Comparison of ENCODE assay signal across 24 cellular contexts in genomic region chr16:70552675-70553074, GRCh38. TPM values are rescaled to one million over a fixed set of nuclear protein-coding genes. Genes with fewer than 3 reads are reported as not detected.
A peak's percentile ranks its signal among the peaks of the same experiment; 100 is the strongest.
DNase-seq lines count a peak whose midpoint lies in the region; ATAC-seq and TF ChIP-seq lines count a peak whose summit lies in the region.
"Had no signal": no experiment of that assay in that cellular context is flagged by ENCODE, and none has a peak within 500 bp of the region (broad histone marks: within the 10 kb centered on the region; RNA-seq: fewer than 3 reads in every experiment).

No MANE protein-coding gene starts in this region.

- H3K79me2 ChIP-seq in PC-9 (ENCODE audit: low read depth) (peaks cover 79% of the 10 kb centered on the region), fibroblast of lung (ENCODE audit: control insufficient read depth, insufficient read depth, low read length) (peaks cover 39% of the 10 kb centered on the region), smooth muscle cell (ENCODE audit: low read depth) (peaks cover 55% of the 10 kb centered on the region)

- TF ChIP-seq CTCF in PC-9 (conservative IDR thresholded peaks at IDR 0.05) (no peak), fibroblast of lung (conservative IDR thresholded peaks at IDR 0.05 in 1 of 2, IDR thresholded peaks at IDR 0.05 in 1 of 2; ENCODE audit: low read depth in 1 of 2, low read length in 2 of 2) (no peak), smooth muscle cell (IDR thresholded peaks at IDR 0.05; ENCODE audit: borderline replicate concordance, insufficient read depth, poor library complexity, severe bottlenecking) (no peak)

- peaks cover 86% of the 10 kb centered on the region for H3K36me3 ChIP-seq in PC-9 (ENCODE audit: low read depth)
- H3K36me3 ChIP-seq in fibroblast of lung (ENCODE audit: control insufficient read depth, insufficient read depth, low read length): peaks cover 31% of the 10 kb centered on the region
- H3K36me3 ChIP-seq in smooth muscle cell (ENCODE audit: low read depth): peaks cover 28% of the 10 kb centered on the region

- H3K4me1 ChIP-seq in PC-9 (replicated peaks; ENCODE audit: insufficient read depth): peaks cover 59% of the 10 kb centered on the region
- peaks cover 14% of the 10 kb centered on the region for H3K4me1 ChIP-seq in fibroblast of lung (ENCODE audit: control insufficient read depth, extremely low read depth, insufficient read depth, low read length)
- peaks cover 7% of the 10 kb centered on the region for H3K4me1 ChIP-seq in smooth muscle cell (ENCODE audit: low read depth)
- H3K4me1 ChIP-seq: BLaER1 had no signal

- BruUV-seq in PC-9 (replicated peaks; lab: Mats Ljungman, UMichigan): no TSS peak

- no peak for DNase-seq in activated T-cell treated with anti-CD3 and anti-CD28 coated beads, Interleukin-2, amount 50 U/mL, for 24 hours
- DNase-seq in activated T-cell treated with anti-CD3 and anti-CD28 coated beads, Interleukin-2, amount 50 U/mL, for 1 hour: no peak
- DNase-seq in PC-9 (no peak), fibroblast of lung (ENCODE audit: low read depth in 2 of 2) (peak in 1 of 2 donors; percentile 38), smooth muscle cell (lab: John Stamatoyannopoulos, UW; ENCODE audit: unreplicated experiment) (no peak)
- DNase-seq: CD4-positive, alpha-beta T cell; GOT3; KBM-7; MG63; NCI-H1048; NCI-H1417 treated with DMSO at 0.1 percent for 48 hours; NCI-H1694 treated with DMSO at 0.1 percent for 48 hours; NCI-H2081; NCI-H2227 treated with DMSO at 0.1 percent for 48 hours; NCI-H526 treated with DMSO at 0.1 percent for 48 hours; Right ventricle myocardium superior; RPMI8226 had no signal

- ATAC-seq in GM18498 (IDR thresholded peaks at IDR 0.05; ENCODE audit: unreplicated experiment) (no peak), HG03571 (IDR thresholded peaks at IDR 0.05; ENCODE audit: unreplicated experiment) (no peak), GM18511 (IDR thresholded peaks at IDR 0.05; ENCODE audit: unreplicated experiment) (no peak)

- H3K9me2 ChIP-seq in PC-9 (ENCODE audit: insufficient read depth): no peaks in the 10 kb centered on the region

- H3K4me1 Mint-ChIP-seq in activated T-cell treated with anti-CD3 and anti-CD28 coated beads, Interleukin-2, amount 50 U/mL, for 24 hours (ENCODE audit: low read depth): peaks cover 33% of the 10 kb centered on the region

- peaks cover 51% of the 10 kb centered on the region for H4K20me1 ChIP-seq in PC-9 (ENCODE audit: insufficient read depth)
- no peaks in the 10 kb centered on the region for H4K20me1 ChIP-seq in fibroblast of lung (ENCODE audit: control insufficient read depth, extremely low read depth, insufficient read depth, low read length)
- H4K20me1 ChIP-seq in smooth muscle cell (ENCODE audit: low read depth): peaks cover 97% of the 10 kb centered on the region

- CTCF ChIA-PET in PC-9 (lab: Charles Lee): no interaction called here

- WGBS in smooth muscle cell (ENCODE audit: low lambda C conversion rate): 93% methylated on average over 8 of the region's 8 CpGs

- no peak overlapping the region for H3K4me3 Mint-ChIP-seq in activated T-cell treated with anti-CD3 and anti-CD28 coated beads, Interleukin-2, amount 50 U/mL, for 24 hours
- H3K4me3 Mint-ChIP-seq: CD4-positive, alpha-beta T cell had no signal

- H3K4me2 ChIP-seq in PC-9 (no peak overlapping the region), fibroblast of lung (ENCODE audit: extremely low read depth, insufficient read depth, low read length) (no peak overlapping the region), smooth muscle cell (peak overlapping the region; percentile 75)
- H3K4me2 ChIP-seq: BLaER1 had no signal

- H3K36me3 Mint-ChIP-seq in activated T-cell treated with anti-CD3 and anti-CD28 coated beads, Interleukin-2, amount 50 U/mL, for 24 hours (ENCODE audit: low read depth): peaks cover 95% of the 10 kb centered on the region

- H3K9ac ChIP-seq in fibroblast of lung (ENCODE audit: insufficient read depth, low read length) (no peak overlapping the region), smooth muscle cell (ENCODE audit: low read depth) (no peak overlapping the region)
- H3K9ac ChIP-seq: BLaER1 had no signal

- H3K27ac ChIP-seq in PC-9: peak overlapping the region; percentile 93
- H3K27ac ChIP-seq in fibroblast of lung (ENCODE audit: insufficient read depth, low read length): peak overlapping the region; percentile 56
- peak overlapping the region; percentile 97 for H3K27ac ChIP-seq in smooth muscle cell (ENCODE audit: low read depth)
- H3K27ac ChIP-seq: 22Rv1, BLaER1, HL-60 had no signal

- H3K27me3 Mint-ChIP-seq in activated T-cell treated with anti-CD3 and anti-CD28 coated beads, Interleukin-2, amount 50 U/mL, for 24 hours: no peaks in the 10 kb centered on the region
- H3K27me3 Mint-ChIP-seq: CD4-positive, alpha-beta T cell had no signal

- no peaks in the 10 kb centered on the region for H3K9me3 Mint-ChIP-seq in activated T-cell treated with anti-CD3 and anti-CD28 coated beads, Interleukin-2, amount 50 U/mL, for 24 hours
- H3K9me3 Mint-ChIP-seq: CD4-positive, alpha-beta T cell had no signal

- peak overlapping the region; percentile 13 for H3K27ac Mint-ChIP-seq in activated T-cell treated with anti-CD3 and anti-CD28 coated beads, Interleukin-2, amount 50 U/mL, for 24 hours

- H3K4me3 ChIP-seq in PC-9 (no peak overlapping the region), fibroblast of lung (replicated peaks in 1 of 4; ENCODE audit: control extremely low read depth in 1 of 4, insufficient read depth in 1 of 4, low read depth in 3 of 4, low read length in 4 of 4) (no peak overlapping the region), smooth muscle cell (no peak overlapping the region)
- H3K4me3 ChIP-seq: BLaER1, HAP-1, MG63 had no signal

- H3K9me3 ChIP-seq in PC-9 (ENCODE audit: insufficient read depth, low read depth) (no peaks in the 10 kb centered on the region), fibroblast of lung (ENCODE audit: control insufficient read depth, insufficient read depth, low read depth, low read length) (no peaks in the 10 kb centered on the region), smooth muscle cell (replicated peaks; ENCODE audit: low read depth) (no peaks in the 10 kb centered on the region)
- H3K9me3 ChIP-seq: BLaER1, HAP-1, MG63 had no signal

- no peaks in the 10 kb centered on the region for H3K27me3 ChIP-seq in PC-9 (ENCODE audit: insufficient read depth, low read depth)
- H3K27me3 ChIP-seq in fibroblast of lung (ENCODE audit: control insufficient read depth, insufficient read depth, low read length): no peaks in the 10 kb centered on the region
- no peaks in the 10 kb centered on the region for H3K27me3 ChIP-seq in smooth muscle cell (ENCODE audit: low read depth)
- H3K27me3 ChIP-seq: BLaER1, MG63 had no signal

- POLR2A ChIA-PET in PC-9 (lab: Charles Lee; ENCODE audit: unreplicated experiment): no interaction called here

- H3F3A ChIP-seq in PC-9 (ENCODE audit: insufficient read depth, low read depth) (peaks cover 95% of the 10 kb centered on the region), smooth muscle cell (ENCODE audit: low read depth) (peaks cover 36% of the 10 kb centered on the region)

- intact Hi-C loops in PC-9 (cut with micrococcal nuclease; ENCODE audit: unreplicated experiment): no loop called here

- H2AFZ ChIP-seq in PC-9 (no peak overlapping the region), fibroblast of lung (ENCODE audit: low read length) (no peak overlapping the region), smooth muscle cell (ENCODE audit: low read depth) (no peak overlapping the region)

RNA-seq across cellular contexts. Expression of gene SF3B3, which starts 29.1 kb away (rescaled TPM):
- total RNA-seq in PC-9 (2021) (326 and 339 TPM in 2 replicates), fibroblast of lung (81.9 and 107 TPM in 2 replicates), smooth muscle cell (98.9 and 126 TPM in 2 replicates)
- polyA plus RNA-seq in fibroblast of lung (89.2 and 166 TPM in 2 replicates), smooth muscle cell (129 and 137 TPM in 2 replicates)
- polyA plus RNA-seq in fibroblast of lung (2012): 183 and 273 TPM in 2 replicates
- polyA minus RNA-seq in fibroblast of lung (ENCODE audit: low replicate concordance): 343 and 595 TPM in 2 replicates

RNA-seq across cellular contexts. Expression of gene COG4, which starts 29.3 kb away (rescaled TPM):
- 54.2 and 61.1 TPM in 2 replicates for total RNA-seq in PC-9 (2021)
- 79.6 and 117 TPM in 2 replicates for total RNA-seq in fibroblast of lung
- 36.2 and 50.7 TPM in 2 replicates for polyA plus RNA-seq in fibroblast of lung
- polyA plus RNA-seq in fibroblast of lung (2012): 37.7 and 56.8 TPM in 2 replicates
- polyA minus RNA-seq in fibroblast of lung (ENCODE audit: low replicate concordance): 87.9 and 103 TPM in 2 replicates
- total RNA-seq in smooth muscle cell: 39.8 and 49.4 TPM in 2 replicates
- polyA plus RNA-seq in smooth muscle cell: 40.0 and 61.9 TPM in 2 replicates
